In genomic region chr6:73520688-73521350, GRCh38 we compare ENCODE assay signal across 1 cellular context.
TF ChIP-seq lines count a peak whose summit lies in the region.

Gene EEF1A1, minus strand, starts transcription at chr6:73521032. Its CDS starts 1,006 bp downstream, at chr6:73520026.

TF ChIP-seq in HepG2, 621 proteins besides CTCF, POLR2A, EP300 and RAD21 (continued from another document and continues in another):
- TF ChIP-seq, protein P1, sequence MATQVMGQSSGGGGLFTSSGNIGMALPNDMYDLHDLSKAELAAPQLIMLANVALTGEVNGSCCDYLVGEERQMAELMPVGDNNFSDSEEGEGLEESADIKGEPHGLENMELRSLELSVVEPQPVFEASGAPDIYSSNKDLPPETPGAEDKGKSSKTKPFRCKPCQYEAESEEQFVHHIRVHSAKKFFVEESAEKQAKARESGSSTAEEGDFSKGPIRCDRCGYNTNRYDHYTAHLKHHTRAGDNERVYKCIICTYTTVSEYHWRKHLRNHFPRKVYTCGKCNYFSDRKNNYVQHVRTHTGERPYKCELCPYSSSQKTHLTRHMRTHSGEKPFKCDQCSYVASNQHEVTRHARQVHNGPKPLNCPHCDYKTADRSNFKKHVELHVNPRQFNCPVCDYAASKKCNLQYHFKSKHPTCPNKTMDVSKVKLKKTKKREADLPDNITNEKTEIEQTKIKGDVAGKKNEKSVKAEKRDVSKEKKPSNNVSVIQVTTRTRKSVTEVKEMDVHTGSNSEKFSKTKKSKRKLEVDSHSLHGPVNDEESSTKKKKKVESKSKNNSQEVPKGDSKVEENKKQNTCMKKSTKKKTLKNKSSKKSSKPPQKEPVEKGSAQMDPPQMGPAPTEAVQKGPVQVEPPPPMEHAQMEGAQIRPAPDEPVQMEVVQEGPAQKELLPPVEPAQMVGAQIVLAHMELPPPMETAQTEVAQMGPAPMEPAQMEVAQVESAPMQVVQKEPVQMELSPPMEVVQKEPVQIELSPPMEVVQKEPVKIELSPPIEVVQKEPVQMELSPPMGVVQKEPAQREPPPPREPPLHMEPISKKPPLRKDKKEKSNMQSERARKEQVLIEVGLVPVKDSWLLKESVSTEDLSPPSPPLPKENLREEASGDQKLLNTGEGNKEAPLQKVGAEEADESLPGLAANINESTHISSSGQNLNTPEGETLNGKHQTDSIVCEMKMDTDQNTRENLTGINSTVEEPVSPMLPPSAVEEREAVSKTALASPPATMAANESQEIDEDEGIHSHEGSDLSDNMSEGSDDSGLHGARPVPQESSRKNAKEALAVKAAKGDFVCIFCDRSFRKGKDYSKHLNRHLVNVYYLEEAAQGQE (IDR thresholded peaks at IDR 0.05; ENCODE audit: borderline replicate concordance in 1 of 2, low read depth in 1 of 2, low read length in 2 of 2): peak in 1 of 2 experiments; percentile 85; a peak in 1 of 4 replicates
- no peak; the same call in 1 of the 2 replicates for TF ChIP-seq ZBTB37 (CRISPR knock-in tag; IDR thresholded peaks at IDR 0.05)
- peak; percentile 93; the same call in 1 of the 2 replicates for TF ChIP-seq NRL (CRISPR knock-in tag; IDR thresholded peaks at IDR 0.05; ENCODE audit: borderline replicate concordance)
- TF ChIP-seq KDM4B (CRISPR knock-in tag; IDR thresholded peaks at IDR 0.05): peak; percentile 75; the same call in 1 of the 2 replicates
- no peak for TF ChIP-seq ZNF564 (CRISPR knock-in tag; IDR thresholded peaks at IDR 0.05)
- TF ChIP-seq HNRNPK (IDR thresholded peaks at IDR 0.05; ENCODE audit: low read depth, low read length, poor library complexity, severe bottlenecking): no peak
- peak; percentile 65 for TF ChIP-seq ELF3 (CRISPR knock-in tag; IDR thresholded peaks at IDR 0.05)
- no peak; the same call in 1 of the 2 replicates for TF ChIP-seq ZNF430 (CRISPR knock-in tag; IDR thresholded peaks at IDR 0.05)
- TF ChIP-seq ZFYVE20 (CRISPR knock-in tag; IDR thresholded peaks at IDR 0.05; ENCODE audit: borderline replicate concordance, low read depth): no peak
- TF ChIP-seq, protein P2, sequence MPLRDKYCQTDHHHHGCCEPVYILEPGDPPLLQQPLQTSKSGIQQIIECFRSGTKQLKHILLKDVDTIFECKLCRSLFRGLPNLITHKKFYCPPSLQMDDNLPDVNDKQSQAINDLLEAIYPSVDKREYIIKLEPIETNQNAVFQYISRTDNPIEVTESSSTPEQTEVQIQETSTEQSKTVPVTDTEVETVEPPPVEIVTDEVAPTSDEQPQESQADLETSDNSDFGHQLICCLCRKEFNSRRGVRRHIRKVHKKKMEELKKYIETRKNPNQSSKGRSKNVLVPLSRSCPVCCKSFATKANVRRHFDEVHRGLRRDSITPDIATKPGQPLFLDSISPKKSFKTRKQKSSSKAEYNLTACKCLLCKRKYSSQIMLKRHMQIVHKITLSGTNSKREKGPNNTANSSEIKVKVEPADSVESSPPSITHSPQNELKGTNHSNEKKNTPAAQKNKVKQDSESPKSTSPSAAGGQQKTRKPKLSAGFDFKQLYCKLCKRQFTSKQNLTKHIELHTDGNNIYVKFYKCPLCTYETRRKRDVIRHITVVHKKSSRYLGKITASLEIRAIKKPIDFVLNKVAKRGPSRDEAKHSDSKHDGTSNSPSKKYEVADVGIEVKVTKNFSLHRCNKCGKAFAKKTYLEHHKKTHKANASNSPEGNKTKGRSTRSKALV (CRISPR knock-in tag; IDR thresholded peaks at IDR 0.05): no peak
- peak; percentile 85 for TF ChIP-seq PHF8 (CRISPR knock-in tag; IDR thresholded peaks at IDR 0.05)
- no peak for TF ChIP-seq CAMTA2 (CRISPR knock-in tag; IDR thresholded peaks at IDR 0.05; ENCODE audit: borderline replicate concordance)
- 0 out of 2 replicates have a peak, but pooled peaks have one; percentile 8 for TF ChIP-seq SALL2 (CRISPR knock-in tag; IDR thresholded peaks at IDR 0.05)
- no peak for TF ChIP-seq CBX2 (IDR thresholded peaks at IDR 0.05; ENCODE audit: low read depth, low read length)
- TF ChIP-seq CBX2 (CRISPR knock-in tag; IDR thresholded peaks at IDR 0.05; ENCODE audit: low read depth): no peak
- no peak for TF ChIP-seq MAFF (IDR thresholded peaks at IDR 0.05; ENCODE audit: low read depth, low read length)
- TF ChIP-seq GLMP (CRISPR knock-in tag; IDR thresholded peaks at IDR 0.05; ENCODE audit: borderline replicate concordance): no peak
- peak; percentile 83 for TF ChIP-seq MEIS2 (CRISPR knock-in tag; IDR thresholded peaks at IDR 0.05)
- peak; percentile 79 for TF ChIP-seq THAP11 (CRISPR knock-in tag; IDR thresholded peaks at IDR 0.05)
- peak; percentile 46; the same call in 1 of the 2 replicates for TF ChIP-seq BCL6 (CRISPR knock-in tag; IDR thresholded peaks at IDR 0.05)
- TF ChIP-seq RXRA (CRISPR knock-in tag; IDR thresholded peaks at IDR 0.05): no peak; the same call in 1 of the 2 replicates
- TF ChIP-seq ZBTB38 (CRISPR knock-in tag; IDR thresholded peaks at IDR 0.05): peak; percentile 79; the same call in 1 of the 2 replicates
- no peak for TF ChIP-seq EZH2 (conservative IDR thresholded peaks at IDR 0.05; ENCODE audit: low read depth, low read length)
- peak; percentile 91; the same call in 1 of the 2 replicates for TF ChIP-seq TARDBP (CRISPR knock-in tag; IDR thresholded peaks at IDR 0.05)
- TF ChIP-seq FIP1L1 (IDR thresholded peaks at IDR 0.05; ENCODE audit: borderline replicate concordance, insufficient read depth, low read depth, low read length): no peak; the same call in none of the 2 replicates
- TF ChIP-seq, protein P3, sequence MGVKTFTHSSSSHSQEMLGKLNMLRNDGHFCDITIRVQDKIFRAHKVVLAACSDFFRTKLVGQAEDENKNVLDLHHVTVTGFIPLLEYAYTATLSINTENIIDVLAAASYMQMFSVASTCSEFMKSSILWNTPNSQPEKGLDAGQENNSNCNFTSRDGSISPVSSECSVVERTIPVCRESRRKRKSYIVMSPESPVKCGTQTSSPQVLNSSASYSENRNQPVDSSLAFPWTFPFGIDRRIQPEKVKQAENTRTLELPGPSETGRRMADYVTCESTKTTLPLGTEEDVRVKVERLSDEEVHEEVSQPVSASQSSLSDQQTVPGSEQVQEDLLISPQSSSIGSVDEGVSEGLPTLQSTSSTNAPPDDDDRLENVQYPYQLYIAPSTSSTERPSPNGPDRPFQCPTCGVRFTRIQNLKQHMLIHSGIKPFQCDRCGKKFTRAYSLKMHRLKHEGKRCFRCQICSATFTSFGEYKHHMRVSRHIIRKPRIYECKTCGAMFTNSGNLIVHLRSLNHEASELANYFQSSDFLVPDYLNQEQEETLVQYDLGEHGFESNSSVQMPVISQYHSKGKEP (CRISPR knock-in tag; IDR thresholded peaks at IDR 0.05): 0 out of 2 replicates have a peak, but pooled peaks have one; percentile 29
- TF ChIP-seq SOX6 (IDR thresholded peaks at IDR 0.05): no peak
- TF ChIP-seq SOX6 (CRISPR knock-in tag; IDR thresholded peaks at IDR 0.05): peak; percentile 81
- TF ChIP-seq, protein P4, sequence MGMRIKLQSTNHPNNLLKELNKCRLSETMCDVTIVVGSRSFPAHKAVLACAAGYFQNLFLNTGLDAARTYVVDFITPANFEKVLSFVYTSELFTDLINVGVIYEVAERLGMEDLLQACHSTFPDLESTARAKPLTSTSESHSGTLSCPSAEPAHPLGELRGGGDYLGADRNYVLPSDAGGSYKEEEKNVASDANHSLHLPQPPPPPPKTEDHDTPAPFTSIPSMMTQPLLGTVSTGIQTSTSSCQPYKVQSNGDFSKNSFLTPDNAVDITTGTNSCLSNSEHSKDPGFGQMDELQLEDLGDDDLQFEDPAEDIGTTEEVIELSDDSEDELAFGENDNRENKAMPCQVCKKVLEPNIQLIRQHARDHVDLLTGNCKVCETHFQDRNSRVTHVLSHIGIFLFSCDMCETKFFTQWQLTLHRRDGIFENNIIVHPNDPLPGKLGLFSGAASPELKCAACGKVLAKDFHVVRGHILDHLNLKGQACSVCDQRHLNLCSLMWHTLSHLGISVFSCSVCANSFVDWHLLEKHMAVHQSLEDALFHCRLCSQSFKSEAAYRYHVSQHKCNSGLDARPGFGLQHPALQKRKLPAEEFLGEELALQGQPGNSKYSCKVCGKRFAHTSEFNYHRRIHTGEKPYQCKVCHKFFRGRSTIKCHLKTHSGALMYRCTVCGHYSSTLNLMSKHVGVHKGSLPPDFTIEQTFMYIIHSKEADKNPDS (CRISPR knock-in tag; IDR thresholded peaks at IDR 0.05): peak; percentile 15; the same call in 1 of the 2 replicates
- TF ChIP-seq SP2 (CRISPR knock-in tag; IDR thresholded peaks at IDR 0.05): no peak; the same call in 1 of the 2 replicates
- no peak for TF ChIP-seq ZNF512B (CRISPR knock-in tag; IDR thresholded peaks at IDR 0.05; ENCODE audit: borderline replicate concordance)
- no peak for TF ChIP-seq ZNF879 (CRISPR knock-in tag; IDR thresholded peaks at IDR 0.05)
- peak; percentile 74; the same call in 1 of the 2 replicates for TF ChIP-seq SIX4 (CRISPR knock-in tag; IDR thresholded peaks at IDR 0.05)
- TF ChIP-seq ZNF547 (CRISPR knock-in tag; IDR thresholded peaks at IDR 0.05): peak; percentile 10; the same call in 1 of the 2 replicates
- TF ChIP-seq, protein P5, sequence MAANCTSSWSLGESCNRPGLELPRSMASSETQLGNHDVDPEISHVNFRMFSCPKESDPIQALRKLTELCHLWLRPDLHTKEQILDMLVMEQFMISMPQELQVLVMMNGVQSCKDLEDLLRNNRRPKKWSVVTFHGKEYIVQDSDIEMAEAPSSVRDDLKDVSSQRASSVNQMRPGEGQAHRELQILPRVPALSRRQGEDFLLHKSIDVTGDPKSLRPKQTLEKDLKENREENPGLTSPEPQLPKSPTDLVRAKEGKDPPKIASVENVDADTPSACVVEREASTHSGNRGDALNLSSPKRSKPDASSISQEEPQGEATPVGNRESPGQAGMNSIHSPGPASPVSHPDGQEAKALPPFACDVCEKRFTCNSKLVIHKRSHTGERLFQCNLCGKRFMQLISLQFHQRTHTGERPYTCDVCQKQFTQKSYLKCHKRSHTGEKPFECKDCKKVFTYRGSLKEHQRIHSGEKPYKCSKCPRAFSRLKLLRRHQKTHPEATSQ (CRISPR knock-in tag; IDR thresholded peaks at IDR 0.05; ENCODE audit: borderline replicate concordance): peak; percentile 86
- peak; percentile 63; the same call in 1 of the 2 replicates for TF ChIP-seq ZBTB20 (CRISPR knock-in tag; IDR thresholded peaks at IDR 0.05; ENCODE audit: borderline replicate concordance, low read depth)
- 0 out of 2 replicates have a peak, but pooled peaks have one; percentile 22 for TF ChIP-seq ZNF740 (CRISPR knock-in tag; IDR thresholded peaks at IDR 0.05)
- no peak; the same call in 1 of the 2 replicates for TF ChIP-seq ZHX1 (CRISPR knock-in tag; IDR thresholded peaks at IDR 0.05; ENCODE audit: low read depth)
